In the genomic region with DNA sequence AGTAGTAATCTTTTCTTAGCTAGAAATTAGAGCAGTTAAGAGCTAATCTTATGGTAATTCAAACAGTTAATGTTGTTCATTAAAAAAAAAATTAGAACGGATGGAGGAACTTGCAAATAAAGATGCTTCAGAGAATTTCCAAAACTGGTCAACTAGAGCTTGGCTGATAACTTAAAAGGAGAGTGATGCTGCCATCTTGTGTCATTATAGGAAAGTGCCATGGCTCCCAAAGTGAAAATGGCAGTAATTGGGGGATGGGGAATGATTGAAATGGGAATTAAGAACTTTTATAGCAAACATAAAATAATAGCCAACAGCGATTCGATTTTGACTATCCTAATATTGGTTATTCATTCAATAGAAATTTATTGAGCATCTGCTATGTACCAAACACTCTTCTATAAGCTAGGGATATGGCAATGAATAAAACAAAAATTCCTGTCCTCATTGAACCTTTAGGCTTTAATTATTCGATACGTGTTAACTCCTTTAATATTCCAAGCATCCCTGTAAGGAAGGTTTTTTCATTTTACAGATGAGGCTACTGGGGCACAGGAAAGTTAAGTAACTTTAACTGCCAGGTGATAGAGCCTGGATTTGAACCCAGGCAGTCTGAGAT, we compare ENCODE assay signal across 8 cellular contexts. TPM values are rescaled to one million over a fixed set of nuclear protein-coding genes. Genes with fewer than 3 reads are reported as not detected.
DNase-seq lines count a peak whose midpoint lies in the region; ATAC-seq and TF ChIP-seq lines count a peak whose summit lies in the region.

No MANE protein-coding gene starts in this region.

- H2BK5ac ChIP-seq in IMR-90 (ENCODE audit: low read depth, low read length, poor library complexity, severe bottlenecking) = no peak overlapping the region

- peaks cover 20% of the 10 kb centered on the region for H3K9me3 Mint-ChIP-seq in nephron progenitor cell
- no peaks in the 10 kb centered on the region for H3K9me3 Mint-ChIP-seq in activated CD4-positive, alpha-beta T cell treated with anti-CD3 and anti-CD28 coated beads for 36 hours (ENCODE audit: low read depth)

- no peaks in the 10 kb centered on the region for H3K79me1 ChIP-seq in IMR-90 (ENCODE audit: low read depth in 1 of 2, low read length in 2 of 2)

- H3K27me3 ChIP-seq in IMR-90 (ENCODE audit: control insufficient read depth, insufficient read depth, low read length) = no peaks in the 10 kb centered on the region

- intact Hi-C loops in IMR-90 (cut with micrococcal nuclease) = loop anchor here (1.0 to 10.0 kb wide), 8 partner anchors 126 to 1513 kb away; no protein-coding TSS in a partner anchor
- intact Hi-C loops in activated CD4-positive, alpha-beta T cell treated with anti-CD3 and anti-CD28 coated beads for 36 hours (cut with DNase I, micrococcal nuclease) = loop anchor here (2.0 to 10.0 kb wide), 6 partner anchors 1106 to 1440 kb away; no protein-coding TSS in a partner anchor

- no peak overlapping the region for H2BK120ac ChIP-seq in IMR-90 (ENCODE audit: low read depth, low read length)

- H3K4me1 Mint-ChIP-seq in nephron progenitor cell = peaks cover 9% of the 10 kb centered on the region
- H3K4me1 Mint-ChIP-seq in activated CD4-positive, alpha-beta T cell treated with anti-CD3 and anti-CD28 coated beads for 36 hours = peaks cover under 1% of the 10 kb centered on the region

- POLR2A ChIA-PET in IMR-90 (lab: Charles Lee; ENCODE audit: unreplicated experiment) = no interaction called here
- POLR2A ChIA-PET in activated CD4-positive, alpha-beta T cell treated with anti-CD3 and anti-CD28 coated beads for 36 hours (lab: Charles Lee) = interaction anchor here (0.7 kb wide), 1 partner anchor 818 kb away, joined by 5 read pairs; no protein-coding TSS in a partner anchor

- CTCF ChIA-PET in IMR-90 (lab: Yijun Ruan, JAX) = interaction anchor here (0.6 to 3.9 kb wide), 14 partner anchors 8 to 1408 kb away, joined by 3 to 14 read pairs (median 3); no protein-coding TSS in a partner anchor
- CTCF ChIA-PET in activated CD4-positive, alpha-beta T cell treated with anti-CD3 and anti-CD28 coated beads for 36 hours (lab: Charles Lee) = interaction anchor here (0.5 to 2.6 kb wide), 14 partner anchors 9 to 1637 kb away, joined by 3 to 15 read pairs (median 3); no protein-coding TSS in a partner anchor

- TF ChIP-seq RAD21 in IMR-90 (IDR thresholded peaks at IDR 0.05; ENCODE audit: low read length) = peak; percentile 93

- no peak overlapping the region for H3K27ac Mint-ChIP-seq in nephron progenitor cell
- H3K27ac Mint-ChIP-seq in activated CD4-positive, alpha-beta T cell treated with anti-CD3 and anti-CD28 coated beads for 36 hours = no peak overlapping the region

- H3K4me3 Mint-ChIP-seq in nephron progenitor cell = no peak overlapping the region
- H3K4me3 Mint-ChIP-seq in activated CD4-positive, alpha-beta T cell treated with anti-CD3 and anti-CD28 coated beads for 36 hours = no peak overlapping the region

- TF ChIP-seq CTCF in IMR-90 (conservative IDR thresholded peaks at IDR 0.05; ENCODE audit: low read depth, low read length) (peak; percentile 94), nephron progenitor cell (IDR thresholded peaks at IDR 0.05) (peak; percentile 88)

- H4K20me1 ChIP-seq in IMR-90 (ENCODE audit: insufficient read depth, low read length) = no peaks in the 10 kb centered on the region

- H3K18ac ChIP-seq in IMR-90 (ENCODE audit: low read depth, low read length) = no peak overlapping the region

- in situ Hi-C loops in IMR-90 (cut with MboI; ENCODE audit: low sequenced_read_pairs) = loop anchor here (5.0 to 10.0 kb wide), 2 partner anchors 1298 to 1440 kb away; no protein-coding TSS in a partner anchor

- no peak overlapping the region for H2AFZ ChIP-seq in IMR-90 (replicated peaks; ENCODE audit: low read length, poor library complexity)

- no peak overlapping the region for H3K56ac ChIP-seq in IMR-90 (ENCODE audit: extremely low read depth, insufficient read depth, low read length)

- no peak overlapping the region for H2AK5ac ChIP-seq in IMR-90 (ENCODE audit: low read depth, low read length)

- no peak overlapping the region for H4K5ac ChIP-seq in IMR-90 (ENCODE audit: low read depth, low read length)

- no peak overlapping the region for H2AK9ac ChIP-seq in IMR-90 (replicated peaks; ENCODE audit: low read depth, low read length, poor library complexity)

- H3K27ac ChIP-seq in IMR-90 (ENCODE audit: insufficient read depth, low read length) = no peak overlapping the region

- dilution Hi-C loops in IMR-90 (cut with HindIII; ENCODE audit: low sequenced_read_pairs, unreplicated experiment) = loop anchor here (25.0 kb wide), 1 partner anchor 1298 kb away; no protein-coding TSS in a partner anchor

- H3K4me2 ChIP-seq in IMR-90 (ENCODE audit: low read depth, low read length) = no peak overlapping the region

- no peak overlapping the region for H3K9ac ChIP-seq in IMR-90 (ENCODE audit: low read depth, low read length)

- peak; percentile 89 for ATAC-seq in IMR-90 (ENCODE audit: low read depth)
- ATAC-seq in esophagus mucosa = peak; percentile 61
- ATAC-seq in HG03095 (IDR thresholded peaks at IDR 0.05; ENCODE audit: unreplicated experiment) = no peak
- ATAC-seq in activated CD4-positive, alpha-beta T cell treated with anti-CD3 and anti-CD28 coated beads for 36 hours = no peak

- H3K4me1 ChIP-seq in IMR-90 (ENCODE audit: control insufficient read depth, insufficient read depth, low read length) = no peaks in the 10 kb centered on the region

- H3K4ac ChIP-seq in IMR-90 (ENCODE audit: low read depth, low read length) = no peak overlapping the region

- H4K8ac ChIP-seq in IMR-90 (ENCODE audit: low read depth in 2 of 2, low read length in 2 of 2) = no peak overlapping the region; a peak in 1 of 4 replicates

- no TSS peak for BruUV-seq in IMR-90 (replicated peaks; lab: Mats Ljungman, UMichigan)

- H3K9me1 ChIP-seq in IMR-90 (ENCODE audit: insufficient read depth, low read length) = no peaks in the 10 kb centered on the region

- H3K36me3 ChIP-seq in IMR-90 (ENCODE audit: control insufficient read depth, insufficient read depth, low read length) = no peaks in the 10 kb centered on the region

- H3K4me3 ChIP-seq in IMR-90 (ENCODE audit: insufficient read depth, low read depth, low read length) = no peak overlapping the region

- H4K91ac ChIP-seq in IMR-90 (ENCODE audit: insufficient read depth, low read depth, low read length) = no peak overlapping the region

- DNase-seq in ELR (ENCODE audit: low read depth) (peak; percentile 75), IMR-90 (peak; percentile 77), RPMI8226 (peak; percentile 53), nephron progenitor cell (peak; percentile 28), cerebellar nuclear complex (lab: John Stamatoyannopoulos, UW) (no peak)
- DNase-seq in activated CD4-positive, alpha-beta T cell treated with anti-CD3 and anti-CD28 coated beads for 36 hours = no peak

- H3K23ac ChIP-seq in IMR-90 (ENCODE audit: low read depth, low read length) = no peak overlapping the region

- WGBS in IMR-90 (ENCODE audit: extremely low coverage in 2 of 2, insufficient read length in 1 of 2), 2 experiments = 0% methylated on average over 1 of the region's 5 CpGs; no CpG with 5 or more reads in 1 of the 2 experiments

- no peak for TF ChIP-seq POLR2A in IMR-90 (IDR thresholded peaks at IDR 0.05; ENCODE audit: low read depth, low read length)

- no peaks in the 10 kb centered on the region for H3K27me3 Mint-ChIP-seq in nephron progenitor cell (ENCODE audit: low read depth, poor library complexity)
- peaks cover 10% of the 10 kb centered on the region for H3K27me3 Mint-ChIP-seq in activated CD4-positive, alpha-beta T cell treated with anti-CD3 and anti-CD28 coated beads for 36 hours

- H3K9me3 ChIP-seq in IMR-90 (ENCODE audit: control insufficient read depth, insufficient read depth, low read length) = no peaks in the 10 kb centered on the region

- no peak overlapping the region for H2BK20ac ChIP-seq in IMR-90 (ENCODE audit: low read depth, low read length)

- no peak overlapping the region for H2BK15ac ChIP-seq in IMR-90 (ENCODE audit: low read depth, low read length)

- no peak overlapping the region for H3K14ac ChIP-seq in IMR-90 (replicated peaks; ENCODE audit: low read depth, low read length)

- no peaks in the 10 kb centered on the region for H3K36me3 Mint-ChIP-seq in nephron progenitor cell (ENCODE audit: low read depth)
- H3K36me3 Mint-ChIP-seq in activated CD4-positive, alpha-beta T cell treated with anti-CD3 and anti-CD28 coated beads for 36 hours (ENCODE audit: low read depth) = no peaks in the 10 kb centered on the region

TF ChIP-seq in IMR-90, 13 proteins besides CTCF, POLR2A, EP300 and RAD21:
- TF ChIP-seq ELK1 (IDR thresholded peaks at IDR 0.05; ENCODE audit: borderline replicate concordance, low read depth, low read length) (no peak), MAZ (IDR thresholded peaks at IDR 0.05; ENCODE audit: borderline replicate concordance, low read depth, low read length) (no peak), SMC3 (IDR thresholded peaks at IDR 0.05; ENCODE audit: low read depth, low read length) (peak; percentile 91)

RNA-seq across cellular contexts. Expression of gene PLPP3, which starts 5.7 kb away (rescaled TPM):
- 46.4 and 56.6 TPM in 2 replicates for total RNA-seq in IMR-90 (2012; rRNA removed)
- 49.9 and 52.1 TPM in 2 replicates for polyA plus RNA-seq in IMR-90 (2012; rRNA removed)
- 32.9 and 56.4 TPM in 2 replicates for polyA plus RNA-seq in IMR-90 (2012; cell fraction: cytosol; rRNA removed)
- polyA plus RNA-seq in IMR-90 (2012; cell fraction: nucleus; rRNA removed; ENCODE audit: low replicate concordance) = 37.9 and 66.1 TPM in 2 replicates
- total RNA-seq in esophagus mucosa = 14.7 TPM
- not detected for total RNA-seq in activated CD4-positive, alpha-beta T cell treated with anti-CD3 and anti-CD28 coated beads for 36 hours

Comparison
In these comparisons a context has a peak if more than half of its experiments do, and no peak if none do; other contexts are left out.
1. DNase-seq: peak in ELR (single experiment), IMR-90 (single experiment), RPMI8226 (single experiment) and nephron progenitor cell (single experiment); none in cerebellar nuclear complex (0 of 2) and activated CD4-positive, alpha-beta T cell treated with anti-CD3 and anti-CD28 coated beads for 36 hours (single experiment).
2. ATAC-seq: peak in IMR-90 (single experiment) and esophagus mucosa (single experiment); none in HG03095 (single experiment) and activated CD4-positive, alpha-beta T cell treated with anti-CD3 and anti-CD28 coated beads for 36 hours (single experiment).
3. RNA of gene PLPP3, which starts 5.7 kb away (total RNA-seq): 46.4 to 56.6 TPM in IMR-90 and 14.7 TPM in esophagus mucosa (single experiment); not detected in activated CD4-positive, alpha-beta T cell treated with anti-CD3 and anti-CD28 coated beads for 36 hours; every median in the first group is over 10 times any median in the second.